In genomic region chr17:8138366-8138671, GRCh38 we compare ENCODE assay signal across 9 cellular contexts. TPM values are rescaled to one million over a fixed set of nuclear protein-coding genes. Genes with fewer than 3 reads are reported as not detected.
A peak's percentile ranks its signal among the peaks of the same experiment; 100 is the strongest.
DNase-seq lines count a peak whose midpoint lies in the region; ATAC-seq and TF ChIP-seq lines count a peak whose summit lies in the region.
"Had no signal": no experiment of that assay in that cellular context is flagged by ENCODE, and none has a peak within 500 bp of the region (broad histone marks: within the 10 kb centered on the region; RNA-seq: fewer than 3 reads in every experiment).

No MANE protein-coding gene starts in this region.

- under 1% methylated on average over 7 of the region's 7 CpGs for WGBS in hepatocyte (ENCODE audit: low lambda C conversion rate, missing lambda C conversion rate)

- ATAC-seq in GM19468 (IDR thresholded peaks at IDR 0.05; ENCODE audit: extremely low read depth, unreplicated experiment), result peak; percentile 12
- ATAC-seq in stimulated activated memory B cell treated with anti-CD40 and anti-IgM and Interleukin-4, amounts not matched to agents 10 μg/mL and 1 μg/mL and 100 μg/mL, for 72 hours, result peak; percentile 65

- no peaks in the 10 kb centered on the region for H3K9me3 Mint-ChIP-seq in stimulated activated memory B cell treated with anti-CD40 and anti-IgM and Interleukin-4, amounts not matched to agents 10 μg/mL and 1 μg/mL and 100 μg/mL, for 72 hours
- no peaks in the 10 kb centered on the region for H3K9me3 Mint-ChIP-seq in activated CD4-positive, alpha-beta T cell treated with anti-CD3 and anti-CD28 coated beads, Interleukin-2, amount 10 ng/mL, durations not matched to agents 7 days and 5 days
- H3K9me3 Mint-ChIP-seq: activated B cell treated with CpG ODN at 0.5 μM for 24 hours had no signal

- peak overlapping the region; percentile 98 for H3K27ac ChIP-seq in RWPE1
- peak overlapping the region; percentile 97 for H3K27ac ChIP-seq in hepatocyte

- H3K36me3 Mint-ChIP-seq in stimulated activated memory B cell treated with anti-CD40 and anti-IgM and Interleukin-4, amounts not matched to agents 10 μg/mL and 1 μg/mL and 100 μg/mL, for 72 hours, result peaks cover 26% of the 10 kb centered on the region
- peaks cover 11% of the 10 kb centered on the region for H3K36me3 Mint-ChIP-seq in activated CD4-positive, alpha-beta T cell treated with anti-CD3 and anti-CD28 coated beads, Interleukin-2, amount 10 ng/mL, durations not matched to agents 7 days and 5 days (ENCODE audit: low read depth)

- H3K4me3 Mint-ChIP-seq in stimulated activated memory B cell treated with anti-CD40 and anti-IgM and Interleukin-4, amounts not matched to agents 10 μg/mL and 1 μg/mL and 100 μg/mL, for 72 hours, result no peak overlapping the region
- H3K4me3 Mint-ChIP-seq in activated CD4-positive, alpha-beta T cell treated with anti-CD3 and anti-CD28 coated beads, Interleukin-2, amount 10 ng/mL, durations not matched to agents 7 days and 5 days, result no peak overlapping the region
- H3K4me3 Mint-ChIP-seq: activated B cell treated with CpG ODN at 0.5 μM for 24 hours had no signal

- peaks cover 8% of the 10 kb centered on the region for H3K4me1 ChIP-seq in hepatocyte (ENCODE audit: insufficient read depth)

- DNase-seq in RWPE1 (ENCODE audit: low spot score), result no peak
- DNase-seq in hepatocyte (ENCODE audit: low spot score), result no peak
- no peak for DNase-seq in CD1c-positive myeloid dendritic cell (ENCODE audit: extremely low spot score)
- no peak for DNase-seq in activated CD4-positive, alpha-beta T cell treated with anti-CD3 and anti-CD28 coated beads, Interleukin-2, amount 10 ng/mL, durations not matched to agents 7 days and 5 days
- no peak for DNase-seq in NCI-H1092 (lab: John Stamatoyannopoulos, UW)
- no peak for DNase-seq in activated naive CD4-positive, alpha-beta T cell treated with anti-CD3 and anti-CD28 coated beads, Interleukin-2, amount 50 U/mL, for 16 hours

- H3K27ac Mint-ChIP-seq in stimulated activated memory B cell treated with anti-CD40 and anti-IgM and Interleukin-4, amounts not matched to agents 10 μg/mL and 1 μg/mL and 100 μg/mL, for 72 hours, result no peak overlapping the region
- no peak overlapping the region for H3K27ac Mint-ChIP-seq in activated CD4-positive, alpha-beta T cell treated with anti-CD3 and anti-CD28 coated beads, Interleukin-2, amount 10 ng/mL, durations not matched to agents 7 days and 5 days
- H3K27ac Mint-ChIP-seq: activated B cell treated with CpG ODN at 0.5 μM for 24 hours had no signal

- CTCF ChIA-PET in RWPE1 (lab: Yijun Ruan, JAX), result interaction anchor here (0.9 to 2.2 kb wide), 6 partner anchors 10 to 83 kb away, joined by 3 to 9 read pairs (median 6); partner anchors contain the start of gene PER1
- CTCF ChIA-PET in activated CD4-positive, alpha-beta T cell treated with anti-CD3 and anti-CD28 coated beads, Interleukin-2, amount 10 ng/mL, durations not matched to agents 7 days and 5 days (lab: Charles Lee), result interaction anchor here (0.8 to 7.0 kb wide), 24 partner anchors 9 to 239 kb away, joined by 3 to 68 read pairs (median 5); partner anchors contain the start of genes ALOXE3, HES7, PER1 and SLC25A35

- H3K36me3 ChIP-seq in hepatocyte (replicated peaks; ENCODE audit: insufficient read depth, low read depth), result no peaks in the 10 kb centered on the region

- H3K27me3 ChIP-seq in hepatocyte, result no peaks in the 10 kb centered on the region

- H3K79me2 ChIP-seq in hepatocyte, result no peaks in the 10 kb centered on the region

- no peaks in the 10 kb centered on the region for H3K9me3 ChIP-seq in hepatocyte (ENCODE audit: low read depth)

- POLR2A ChIA-PET in RWPE1 (lab: Yijun Ruan, JAX; ENCODE audit: low non-redundant PET), result no interaction called here
- POLR2A ChIA-PET in activated CD4-positive, alpha-beta T cell treated with anti-CD3 and anti-CD28 coated beads, Interleukin-2, amount 10 ng/mL, durations not matched to agents 7 days and 5 days (lab: Charles Lee), result interaction anchor here (0.6 to 1.7 kb wide), 3 partner anchors 19 to 46 kb away, joined by 3 to 5 read pairs (median 4); no protein-coding TSS in a partner anchor

- H3K4me2 ChIP-seq in hepatocyte, result peak overlapping the region; percentile 77

- no peaks in the 10 kb centered on the region for H3K9me2 ChIP-seq in hepatocyte (replicated peaks; ENCODE audit: insufficient read depth)

- peak overlapping the region; percentile 28 for H2AFZ ChIP-seq in hepatocyte

- H3K4me1 Mint-ChIP-seq in stimulated activated memory B cell treated with anti-CD40 and anti-IgM and Interleukin-4, amounts not matched to agents 10 μg/mL and 1 μg/mL and 100 μg/mL, for 72 hours, result no peaks in the 10 kb centered on the region
- H3K4me1 Mint-ChIP-seq in activated CD4-positive, alpha-beta T cell treated with anti-CD3 and anti-CD28 coated beads, Interleukin-2, amount 10 ng/mL, durations not matched to agents 7 days and 5 days, result peaks cover 2% of the 10 kb centered on the region
- H3K4me1 Mint-ChIP-seq: activated B cell treated with CpG ODN at 0.5 μM for 24 hours had no signal

- H3K27me3 Mint-ChIP-seq in stimulated activated memory B cell treated with anti-CD40 and anti-IgM and Interleukin-4, amounts not matched to agents 10 μg/mL and 1 μg/mL and 100 μg/mL, for 72 hours, result no peaks in the 10 kb centered on the region
- peaks cover 5% of the 10 kb centered on the region for H3K27me3 Mint-ChIP-seq in activated CD4-positive, alpha-beta T cell treated with anti-CD3 and anti-CD28 coated beads, Interleukin-2, amount 10 ng/mL, durations not matched to agents 7 days and 5 days
- H3K27me3 Mint-ChIP-seq: activated B cell treated with CpG ODN at 0.5 μM for 24 hours had no signal

- H4K20me1 ChIP-seq in hepatocyte (ENCODE audit: insufficient read depth, poor library complexity, severe bottlenecking), result peaks cover 20% of the 10 kb centered on the region

- H3K4me3 ChIP-seq in hepatocyte, result peak overlapping the region; percentile 9

- TF ChIP-seq CTCF in RWPE1 (conservative IDR thresholded peaks at IDR 0.05; ENCODE audit: low read depth) (no peak), hepatocyte (IDR thresholded peaks at IDR 0.05; ENCODE audit: poor library complexity) (no peak)

RNA-seq across cellular contexts. Expression of gene PER1, which starts 13.9 kb away (rescaled TPM):
- 35.3 and 36.5 TPM in 2 replicates for total RNA-seq in hepatocyte
- 107 and 143 TPM in 2 replicates for polyA plus RNA-seq in hepatocyte
- 10 to 100 TPM; 26.9 to 28.7 TPM for total RNA-seq in activated CD4-positive, alpha-beta T cell treated with anti-CD3 and anti-CD28 coated beads, Interleukin-2, amount 10 ng/mL, durations not matched to agents 7 days and 5 days

RNA-seq across cellular contexts. Expression of gene HES7, which starts 14.4 kb away (rescaled TPM):
- total RNA-seq in hepatocyte, result not detected in 2 replicates
- not detected in 2 replicates for polyA plus RNA-seq in hepatocyte
- under 1 TPM; 0.15 to 0.20 TPM for total RNA-seq in activated CD4-positive, alpha-beta T cell treated with anti-CD3 and anti-CD28 coated beads, Interleukin-2, amount 10 ng/mL, durations not matched to agents 7 days and 5 days

RNA-seq across cellular contexts. Expression of gene ALOXE3, which starts 20.0 kb away (rescaled TPM):
- 0.48 and 0.77 TPM in 2 replicates for total RNA-seq in hepatocyte
- polyA plus RNA-seq in hepatocyte, result 1.5 and 2.6 TPM in 2 replicates
- total RNA-seq in activated CD4-positive, alpha-beta T cell treated with anti-CD3 and anti-CD28 coated beads, Interleukin-2, amount 10 ng/mL, durations not matched to agents 7 days and 5 days, result not detected
- total RNA-seq: activated B cell treated with CpG ODN at 0.5 μM for 24 hours had no signal

RNA-seq across cellular contexts. Expression of gene VAMP2, which starts 24.4 kb away (rescaled TPM):
- 8.2 and 8.5 TPM in 2 replicates for total RNA-seq in hepatocyte
- polyA plus RNA-seq in hepatocyte, result 44.6 and 85.7 TPM in 2 replicates
- total RNA-seq in activated CD4-positive, alpha-beta T cell treated with anti-CD3 and anti-CD28 coated beads, Interleukin-2, amount 10 ng/mL, durations not matched to agents 7 days and 5 days, result 10 to 100 TPM; 71.1 to 79.1 TPM

RNA-seq across cellular contexts. Expression of gene TMEM107, which starts 37.9 kb away (rescaled TPM):
- 21.1 and 25.3 TPM in 2 replicates for total RNA-seq in hepatocyte
- polyA plus RNA-seq in hepatocyte, result 12.8 and 13.6 TPM in 2 replicates
- total RNA-seq in activated CD4-positive, alpha-beta T cell treated with anti-CD3 and anti-CD28 coated beads, Interleukin-2, amount 10 ng/mL, durations not matched to agents 7 days and 5 days, result 10 to 100 TPM; 34.8 to 37.2 TPM
